In the genomic region with DNA sequence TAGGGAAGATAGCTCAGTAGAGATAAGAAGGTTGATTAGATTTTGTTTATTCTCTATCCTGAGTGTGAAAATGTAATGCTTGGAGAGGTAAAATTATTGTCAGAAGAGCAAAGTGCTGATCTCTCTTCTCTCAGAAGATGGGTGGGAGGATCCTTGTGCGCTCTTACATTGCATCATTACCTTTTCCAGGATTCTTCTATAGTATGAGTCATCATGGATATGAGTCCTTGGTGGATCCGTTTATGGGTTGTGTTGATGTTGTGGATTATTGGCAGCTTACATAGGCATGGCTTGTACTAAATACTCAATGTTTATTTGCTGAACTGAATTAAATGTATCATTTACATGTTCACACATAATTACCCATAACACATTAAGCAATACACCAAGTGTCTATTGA, we compare ENCODE assay signal across 26 cellular contexts.
DNase-seq lines count a peak whose midpoint lies in the region; ATAC-seq, FAIRE-seq and TF ChIP-seq lines count a peak whose summit lies in the region.
"Had no signal": no experiment of that assay in that cellular context is flagged by ENCODE, and none has a peak within 500 bp of the region (broad histone marks: within the 10 kb centered on the region; RNA-seq: fewer than 3 reads in every experiment).

No MANE protein-coding gene starts in this region.

- peaks cover 60% of the 10 kb centered on the region for H3K27me3 Mint-ChIP-seq in MCF 10A (ENCODE audit: insufficient read depth, unreplicated experiment)

- H3K4me3 ChIP-seq in breast epithelium (no peak overlapping the region), smooth muscle cell (no peak overlapping the region)
- H3K4me3 ChIP-seq: thyroid gland had no signal

- no peaks in the 10 kb centered on the region for H3K4me1 Mint-ChIP-seq in MCF 10A (ENCODE audit: insufficient read depth, unreplicated experiment)
- H3K4me1 Mint-ChIP-seq: naive thymus-derived CD8-positive, alpha-beta T cell had no signal

- no peaks in the 10 kb centered on the region for H3K9me3 ChIP-seq in breast epithelium
- no peaks in the 10 kb centered on the region for H3K9me3 ChIP-seq in smooth muscle cell (replicated peaks; ENCODE audit: low read depth)
- H3K9me3 ChIP-seq: BE2C, thyroid gland had no signal

- no peaks in the 10 kb centered on the region for H3F3A ChIP-seq in smooth muscle cell (ENCODE audit: low read depth)

- no peak overlapping the region for H2AFZ ChIP-seq in smooth muscle cell (ENCODE audit: low read depth)

- H3K36me3 Mint-ChIP-seq in MCF 10A (ENCODE audit: insufficient read depth, unreplicated experiment), result no peaks in the 10 kb centered on the region
- H3K36me3 Mint-ChIP-seq: activated naive CD8-positive, alpha-beta T cell; naive thymus-derived CD8-positive, alpha-beta T cell had no signal

- intact Hi-C loops in MCF 10A (cut with micrococcal nuclease), result no loop called here
- intact Hi-C loops in breast epithelium (cut with DNase I; ENCODE audit: low total_unique reads), result loop anchor here (5.0 kb wide), 1 partner anchor 583 kb away; no protein-coding TSS in a partner anchor

- H3K27ac Mint-ChIP-seq in MCF 10A (ENCODE audit: low read depth, unreplicated experiment), result no peak overlapping the region
- H3K27ac Mint-ChIP-seq: activated naive CD8-positive, alpha-beta T cell; effector memory CD8-positive, alpha-beta T cell; naive thymus-derived CD8-positive, alpha-beta T cell; stimulated activated naive CD8-positive, alpha-beta T cell treated with anti-CD3 and anti-CD28 coated beads, Interleukin-15, Interleukin-2, amounts not matched to agents 100 ng/mL and 50 ng/mL, for 24 hours had no signal

- no peak overlapping the region for H3K4me3 Mint-ChIP-seq in MCF 10A (ENCODE audit: unreplicated experiment)
- H3K4me3 Mint-ChIP-seq: activated naive CD8-positive, alpha-beta T cell; effector memory CD8-positive, alpha-beta T cell; naive thymus-derived CD8-positive, alpha-beta T cell; stimulated activated naive CD8-positive, alpha-beta T cell treated with anti-CD3 and anti-CD28 coated beads, Interleukin-15, Interleukin-2, amounts not matched to agents 100 ng/mL and 50 ng/mL, for 24 hours had no signal

- POLR2A ChIA-PET in MCF 10A (lab: Yijun Ruan, JAX), result no interaction called here

- no peak overlapping the region for H3K27ac ChIP-seq in breast epithelium
- no peak overlapping the region for H3K27ac ChIP-seq in smooth muscle cell (ENCODE audit: low read depth)
- H3K27ac ChIP-seq: thyroid gland, WERI-Rb-1 had no signal

- TF ChIP-seq CTCF in MCF 10A (IDR thresholded peaks at IDR 0.05; ENCODE audit: unreplicated experiment) (no peak), breast epithelium (IDR thresholded peaks at IDR 0.05) (no peak), smooth muscle cell (IDR thresholded peaks at IDR 0.05; ENCODE audit: borderline replicate concordance, insufficient read depth, poor library complexity, severe bottlenecking) (no peak)

- no peak for TF ChIP-seq POLR2A in breast epithelium (IDR thresholded peaks at IDR 0.05)

- no peaks in the 10 kb centered on the region for H3K36me3 ChIP-seq in breast epithelium
- no peaks in the 10 kb centered on the region for H3K36me3 ChIP-seq in smooth muscle cell (ENCODE audit: low read depth)
- H3K36me3 ChIP-seq: BE2C, thyroid gland, WERI-Rb-1 had no signal

- peak; percentile 64 for DNase-seq in MCF 10A (ENCODE audit: unreplicated experiment)
- no peak for DNase-seq in breast epithelium (ENCODE audit: low spot score in 2 of 2)
- DNase-seq in RCC 7860 (ENCODE audit: low spot score), result peak; percentile 29
- DNase-seq in smooth muscle cell (lab: John Stamatoyannopoulos, UW; ENCODE audit: unreplicated experiment), result no peak
- DNase-seq in NCI-H524 (lab: John Stamatoyannopoulos, UW), result no peak
- no peak for DNase-seq in activated naive CD4-positive, alpha-beta T cell treated with Interleukin-2 at 50 U/mL for 16 hours
- no peak for DNase-seq in NOMO-1 treated with dmso at 0.1 percent for 144 hours (lab: John Stamatoyannopoulos, UW; ENCODE audit: unreplicated experiment)
- DNase-seq: activated CD4-positive, alpha-beta T cell treated with anti-CD3 and anti-CD28 coated beads, Interleukin-2, amount 50 U/mL, for 1 hour; BE2C; effector memory CD8-positive, alpha-beta T cell; glutamatergic neuron; H7; IMR-90; left cardiac atrium; naive thymus-derived CD8-positive, alpha-beta T cell; NCI-H1417; NCI-H2171 treated with DMSO at 0.1 percent for 48 hours; PC-3; stimulated activated CD4-positive, alpha-beta T cell treated with anti-CD3 and anti-CD28 coated beads, Interleukin-12 subunit alpha, Interleukin-12 subunit beta, amount 100 ng/mL, for 4 hours; stimulated activated CD4-positive, alpha-beta T cell treated with anti-CD3 and anti-CD28 coated beads, Interleukin-4, amount 100 ng/mL, for 4 hours; T-helper 2 cell; thyroid gland; WERI-Rb-1 had no signal

- H3K9ac ChIP-seq in smooth muscle cell (ENCODE audit: low read depth), result no peak overlapping the region

- H3K27me3 ChIP-seq in breast epithelium (no peaks in the 10 kb centered on the region), smooth muscle cell (ENCODE audit: low read depth) (no peaks in the 10 kb centered on the region)
- H3K27me3 ChIP-seq: BE2C, thyroid gland had no signal

- H3K9me3 Mint-ChIP-seq in MCF 10A (ENCODE audit: unreplicated experiment), result no peaks in the 10 kb centered on the region
- H3K9me3 Mint-ChIP-seq: effector memory CD8-positive, alpha-beta T cell; stimulated activated naive CD8-positive, alpha-beta T cell treated with anti-CD3 and anti-CD28 coated beads, Interleukin-15, Interleukin-2, amounts not matched to agents 100 ng/mL and 50 ng/mL, for 24 hours had no signal

- no peaks in the 10 kb centered on the region for H3K4me1 ChIP-seq in breast epithelium
- peaks cover 12% of the 10 kb centered on the region for H3K4me1 ChIP-seq in smooth muscle cell (ENCODE audit: low read depth)
- H3K4me1 ChIP-seq: BE2C, thyroid gland had no signal

- FAIRE-seq in RCC 7860 (lab: Jason Lieb, UNC), result no peak

- ATAC-seq in esophagus mucosa, result peak; percentile 52
- ATAC-seq: effector memory CD8-positive, alpha-beta T cell; naive thymus-derived CD8-positive, alpha-beta T cell; PC-3 had no signal

- H3K4me2 ChIP-seq in smooth muscle cell, result no peak overlapping the region

- H3K79me2 ChIP-seq in smooth muscle cell (ENCODE audit: low read depth), result no peaks in the 10 kb centered on the region

- H4K20me1 ChIP-seq in smooth muscle cell (ENCODE audit: low read depth), result no peaks in the 10 kb centered on the region

- CTCF ChIA-PET in MCF 10A (lab: Yijun Ruan, JAX), result interaction anchor here (0.7 to 0.8 kb wide), 3 partner anchors 19 to 1400 kb away, joined by 3 read pairs; no protein-coding TSS in a partner anchor

- no TSS peak for BruUV-seq in MCF 10A (replicated peaks; lab: Mats Ljungman, UMichigan)

- WGBS in smooth muscle cell (ENCODE audit: low lambda C conversion rate), result 64% methylated on average over 2 of the region's 2 CpGs

Comparison
In these comparisons a context has a peak if more than half of its experiments do, and no peak if none do; other contexts are left out.
1. DNase-seq: peak in MCF 10A (single experiment) and RCC 7860 (single experiment); none in breast epithelium (0 of 2), smooth muscle cell (single experiment), NCI-H524 (0 of 2), activated naive CD4-positive, alpha-beta T cell treated with Interleukin-2 at 50 U/mL for 16 hours (single experiment) and NOMO-1 treated with dmso at 0.1 percent for 144 hours (single experiment).